Comparison of ENCODE assay signal across 15 cellular contexts in the genomic region with DNA sequence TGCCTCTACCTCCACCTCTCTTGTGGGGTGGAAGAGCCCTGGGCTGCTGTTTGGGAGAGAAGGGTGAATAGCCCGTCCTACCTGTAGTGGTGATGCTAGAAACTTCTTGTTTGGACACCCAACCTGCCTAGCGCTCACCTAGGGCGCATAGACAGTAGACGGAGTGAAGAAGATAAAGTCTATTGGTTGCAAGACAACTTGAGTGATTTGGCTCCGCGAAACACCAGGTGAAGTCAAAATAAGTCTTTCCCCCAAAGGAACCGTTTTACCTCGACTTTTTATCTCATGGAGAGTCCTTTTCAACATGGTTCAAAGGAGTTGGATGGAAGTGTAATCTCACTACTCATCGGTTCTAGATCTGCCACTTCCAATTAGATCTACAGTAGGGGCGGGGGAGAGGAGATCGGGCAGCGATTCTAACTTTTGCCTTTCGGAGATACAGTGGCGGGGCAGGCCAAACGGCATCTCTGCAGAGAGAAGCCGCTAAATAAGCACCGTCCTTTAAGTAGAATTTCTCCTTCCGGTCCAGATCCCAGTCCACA. TPM values are rescaled to one million over a fixed set of nuclear protein-coding genes. Genes with fewer than 3 reads are reported as not detected.
DNase-seq lines count a peak whose midpoint lies in the region; ATAC-seq and TF ChIP-seq lines count a peak whose summit lies in the region.
"Had no signal": no experiment of that assay in that cellular context is flagged by ENCODE, and none has a peak within 500 bp of the region (broad histone marks: within the 10 kb centered on the region; RNA-seq: fewer than 3 reads in every experiment).

No MANE protein-coding gene starts in this region.

- peaks cover 0 to 37% of the 10 kb centered on the region in 2 donors for H3K4me1 ChIP-seq in right atrium auricular region
- H3K4me1 ChIP-seq in iPS-18a (ENCODE audit: control insufficient read depth, low read depth, low read length), result peaks cover 56% of the 10 kb centered on the region

- peak overlapping the region; percentile 76 for H3K27ac Mint-ChIP-seq in activated T-cell treated with anti-CD3 and anti-CD28 coated beads, Interleukin-2, amount 50 U/mL, for 72 hours
- H3K27ac Mint-ChIP-seq in type B pancreatic cell, result peak overlapping the region; percentile 60

- H3K36me3 Mint-ChIP-seq in activated T-cell treated with anti-CD3 and anti-CD28 coated beads, Interleukin-2, amount 50 U/mL, for 72 hours (ENCODE audit: insufficient read depth in 2 of 2), result peaks cover 11 to 15% of the 10 kb centered on the region in 2 donors
- peaks cover 20% of the 10 kb centered on the region for H3K36me3 Mint-ChIP-seq in type B pancreatic cell

- H3K27me3 Mint-ChIP-seq in activated T-cell treated with anti-CD3 and anti-CD28 coated beads, Interleukin-2, amount 50 U/mL, for 72 hours (ENCODE audit: low read depth), result peaks cover 81% of the 10 kb centered on the region
- H3K27me3 Mint-ChIP-seq in type B pancreatic cell, result peaks cover 80% of the 10 kb centered on the region

- ATAC-seq in left cardiac atrium (no peak), HG02852 (IDR thresholded peaks at IDR 0.05; ENCODE audit: unreplicated experiment) (no peak), HG03108 (IDR thresholded peaks at IDR 0.05; ENCODE audit: unreplicated experiment) (no peak)
- no peak for ATAC-seq in activated T-cell treated with anti-CD3 and anti-CD28 coated beads, Interleukin-2, amount 50 U/mL, for 72 hours (replicated peaks in 1 of 2)

- peak overlapping the region; percentile 67 for H3K9ac ChIP-seq in iPS-18a (ENCODE audit: low read length)

- H3K27me3 ChIP-seq in right atrium auricular region (peaks cover 69 to 84% of the 10 kb centered on the region in 2 donors), iPS-18a (ENCODE audit: control insufficient read depth, insufficient read depth, low read length) (peaks cover 25% of the 10 kb centered on the region)

- TF ChIP-seq CTCF in right atrium auricular region (IDR thresholded peaks at IDR 0.05) (no peak), type B pancreatic cell (conservative IDR thresholded peaks at IDR 0.05) (no peak)

- H3K27ac ChIP-seq in right atrium auricular region (no peak overlapping the region), iPS-18a (ENCODE audit: low read length) (no peak overlapping the region)
- H3K27ac ChIP-seq: breast epithelium, C4-2B, esophagus squamous epithelium, KMS-11 had no signal

- DNase-seq in right atrium auricular region (ENCODE audit: low spot score), result peak; percentile 43
- DNase-seq in left cardiac atrium, result no peak
- no peak for DNase-seq in activated T-cell treated with anti-CD3 and anti-CD28 coated beads, Interleukin-2, amount 50 U/mL, for 72 hours
- DNase-seq in type B pancreatic cell (ENCODE audit: extremely low spot score, unreplicated experiment), result no peak
- DNase-seq in NCI-H774 (lab: John Stamatoyannopoulos, UW), result no peak
- DNase-seq: esophagus squamous epithelium, GOT3, NCI-H1930 had no signal

- no peaks in the 10 kb centered on the region for H3K9me3 Mint-ChIP-seq in activated T-cell treated with anti-CD3 and anti-CD28 coated beads, Interleukin-2, amount 50 U/mL, for 72 hours
- peaks cover 5% of the 10 kb centered on the region for H3K9me3 Mint-ChIP-seq in type B pancreatic cell

- H3K4me3 ChIP-seq in right atrium auricular region, result no peak overlapping the region
- H3K4me3 ChIP-seq in iPS-18a (ENCODE audit: low read length), result peak overlapping the region; percentile 86

- peaks cover 29% of the 10 kb centered on the region for H3K4me1 Mint-ChIP-seq in activated T-cell treated with anti-CD3 and anti-CD28 coated beads, Interleukin-2, amount 50 U/mL, for 72 hours (ENCODE audit: low read depth)
- H3K4me1 Mint-ChIP-seq in type B pancreatic cell (ENCODE audit: unreplicated experiment), result peaks cover 4% of the 10 kb centered on the region

- intact Hi-C loops in left cardiac atrium (cut with DNase I), result no loop called here

- H3K36me3 ChIP-seq in right atrium auricular region (no peaks in the 10 kb centered on the region), iPS-18a (ENCODE audit: control insufficient read depth, low read depth, low read length) (peaks cover 15% of the 10 kb centered on the region)
- H3K36me3 ChIP-seq: breast epithelium, esophagus squamous epithelium had no signal

- peaks cover 0 to 5% of the 10 kb centered on the region in 2 donors for H3K9me3 ChIP-seq in right atrium auricular region
- no peaks in the 10 kb centered on the region for H3K9me3 ChIP-seq in iPS-18a (ENCODE audit: control insufficient read depth, low read depth, low read length)
- H3K9me3 ChIP-seq: breast epithelium had no signal

- peak overlapping the region; percentile 25 to 31 for H3K4me3 Mint-ChIP-seq in activated T-cell treated with anti-CD3 and anti-CD28 coated beads, Interleukin-2, amount 50 U/mL, for 72 hours
- H3K4me3 Mint-ChIP-seq in type B pancreatic cell, result peak overlapping the region; percentile 87

RNA-seq across cellular contexts. Expression of a gene that starts 0.7 kb away (rescaled TPM):
- total RNA-seq in right atrium auricular region (not detected), left cardiac atrium (not detected), type B pancreatic cell (ENCODE audit: low replicate concordance) (0.05 and 15.1 TPM in 2 replicates)
- not detected for total RNA-seq in activated T-cell treated with anti-CD3 and anti-CD28 coated beads, Interleukin-2, amount 50 U/mL, for 72 hours
- total RNA-seq: activated CD8-positive, alpha-beta memory T cell treated with anti-CD3 and anti-CD28 coated beads for 36 hours; breast epithelium; esophagus squamous epithelium had no signal

RNA-seq across cellular contexts. Expression of a gene that starts 9.3 kb away (rescaled TPM):
- under 1 TPM in 1 of 2 donors, not detected in 1; 0.08 TPM for total RNA-seq in right atrium auricular region
- total RNA-seq in left cardiac atrium, result not detected
- under 1 TPM in 1 of 2 donors, not detected in 1; 0.25 TPM for total RNA-seq in activated T-cell treated with anti-CD3 and anti-CD28 coated beads, Interleukin-2, amount 50 U/mL, for 72 hours
- total RNA-seq in type B pancreatic cell (ENCODE audit: low replicate concordance), result 0.59 and 129 TPM in 2 replicates
- total RNA-seq: activated CD8-positive, alpha-beta memory T cell treated with anti-CD3 and anti-CD28 coated beads for 36 hours had no signal
